Comparison of ENCODE assay signal across 8 cellular contexts in the genomic region with DNA sequence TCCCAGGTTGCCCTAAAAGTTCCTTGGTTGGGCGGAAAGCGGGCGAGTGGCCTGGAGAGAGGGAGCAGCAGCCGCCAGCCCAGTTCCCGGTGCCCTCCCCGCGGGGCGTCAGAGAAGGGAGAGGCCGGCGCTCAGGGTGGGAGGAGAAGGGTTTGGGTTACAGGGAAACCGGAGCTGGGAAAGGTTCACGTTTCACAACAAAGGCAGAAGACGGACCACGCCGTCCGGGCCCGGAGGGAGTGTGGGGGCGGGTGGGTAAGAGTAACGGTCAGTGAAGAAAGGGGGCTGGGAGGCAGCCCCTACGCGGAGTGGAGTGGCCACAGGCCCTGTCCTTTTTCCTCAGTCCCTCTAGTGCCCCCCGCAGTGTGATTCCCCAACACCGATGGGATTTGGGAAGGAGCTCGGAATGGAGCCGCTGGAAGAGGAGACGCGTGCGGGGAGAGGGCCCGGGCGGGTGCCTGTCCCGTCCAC. TPM values are rescaled to one million over a fixed set of nuclear protein-coding genes. Genes with fewer than 3 reads are reported as not detected.
DNase-seq lines count a peak whose midpoint lies in the region; TF ChIP-seq lines count a peak whose summit lies in the region.

No MANE protein-coding gene starts in this region.

- H3K36me3 ChIP-seq in A673 (ENCODE audit: insufficient read depth, low read length, poor library complexity, severe bottlenecking), result no peaks in the 10 kb centered on the region

- no peaks in the 10 kb centered on the region for H3K9me3 Mint-ChIP-seq in nephron

- no peaks in the 10 kb centered on the region for H3K9me3 ChIP-seq in A673 (ENCODE audit: low read depth, low read length, poor library complexity, severe bottlenecking)

- H3K4me1 ChIP-seq in A673 (ENCODE audit: insufficient read depth, low read length, poor library complexity, severe bottlenecking), result peaks cover 22% of the 10 kb centered on the region

- DNase-seq in A673 (ENCODE audit: low spot score) (peak; percentile 69), H4 (ENCODE audit: low spot score) (peak; percentile 46), SW480 (ENCODE audit: low spot score) (peak; percentile 87), fibroblast of mammary gland (ENCODE audit: low read depth) (peak; percentile 88), A172 (ENCODE audit: low spot score) (no peak)
- no peak for DNase-seq in activated CD4-positive, alpha-beta T cell treated with anti-CD3 and anti-CD28 coated beads for 4 hours
- DNase-seq in activated CD8-positive, alpha-beta memory T cell treated with anti-CD3 and anti-CD28 coated beads, Interleukin-2, amount 50 U/mL, for 48 hours, result no peak

- no peaks in the 10 kb centered on the region for H3K27me3 ChIP-seq in A673 (replicated peaks; ENCODE audit: insufficient read depth, low read depth, low read length, poor library complexity)

- POLR2A ChIA-PET in A673 (lab: Charles Lee; ENCODE audit: low non-redundant PET), result interaction anchor here (0.6 kb wide), 2 partner anchors 16 to 50 kb away, joined by 4 to 5 read pairs; no protein-coding TSS in a partner anchor

- no TSS peak for BruUV-seq in A673 (replicated peaks; lab: Mats Ljungman, UMichigan)

- intact Hi-C loops in A673 (cut with micrococcal nuclease; ENCODE audit: unreplicated experiment), result no loop called here

- H3K4me3 Mint-ChIP-seq in nephron, result peak overlapping the region; percentile 89 to 98 (median 96)

- TF ChIP-seq CTCF in A673 (conservative IDR thresholded peaks at IDR 0.05; ENCODE audit: low read depth, low read length) (no peak), fibroblast of mammary gland (conservative IDR thresholded peaks at IDR 0.05; ENCODE audit: control insufficient read depth, insufficient read depth, low read depth, low read length) (no peak), nephron (IDR thresholded peaks at IDR 0.05; ENCODE audit: unreplicated experiment in 3 of 3) (no peak)

- peak overlapping the region; percentile 89 for H3K4me3 ChIP-seq in A673 (ENCODE audit: low read depth, low read length, poor library complexity, severe bottlenecking)
- peak overlapping the region; percentile 73 for H3K4me3 ChIP-seq in fibroblast of mammary gland (ENCODE audit: control insufficient read depth, low read depth, low read length)

- H3K27me3 Mint-ChIP-seq in nephron (ENCODE audit: low read depth), result no peaks in the 10 kb centered on the region

- CTCF ChIA-PET in A673 (lab: Charles Lee), result interaction anchor here (0.7 kb wide), 1 partner anchor 260 kb away, joined by 3 read pairs; no protein-coding TSS in a partner anchor

- peak overlapping the region; percentile 98 for H3K27ac ChIP-seq in A673 (ENCODE audit: low read depth, low read length, poor library complexity, severe bottlenecking)

- H3K27ac Mint-ChIP-seq in nephron, result peak overlapping the region; percentile 96 to 98 (median 97)

- peaks cover 15% of the 10 kb centered on the region for H3K4me1 Mint-ChIP-seq in nephron

- H3K36me3 Mint-ChIP-seq in nephron (ENCODE audit: low read depth), result peaks cover 5% of the 10 kb centered on the region

RNA-seq across cellular contexts. Expression of gene SIX5, which starts 1.6 kb away (rescaled TPM):
- total RNA-seq in A673 (2021), result 23.6 and 26.7 TPM in 2 replicates
- total RNA-seq in H4 (2014; rRNA removed; shearing (Covaris generic)), result 2.9 and 3.2 TPM in 2 replicates
- 9.5 and 14.5 TPM in 2 replicates for total RNA-seq in A172 (2014; rRNA removed; shearing (Covaris generic))

RNA-seq across cellular contexts. Expression of gene DMPK, which starts 14.8 kb away (rescaled TPM):
- total RNA-seq in A673 (2021), result 79.9 and 82.0 TPM in 2 replicates
- total RNA-seq in H4 (2014; rRNA removed; shearing (Covaris generic)), result 1.6 and 2.2 TPM in 2 replicates
- 25.1 and 30.5 TPM in 2 replicates for total RNA-seq in A172 (2014; rRNA removed; shearing (Covaris generic))

RNA-seq across cellular contexts. Expression of gene DMWD, which starts 25.2 kb away (rescaled TPM):
- 79.2 and 86.7 TPM in 2 replicates for total RNA-seq in A673 (2021)
- 5.9 and 7.8 TPM in 2 replicates for total RNA-seq in H4 (2014; rRNA removed; shearing (Covaris generic))
- total RNA-seq in A172 (2014; rRNA removed; shearing (Covaris generic)), result 14.8 and 27.0 TPM in 2 replicates

RNA-seq across cellular contexts. Expression of gene MEIOSIN, which starts 34.2 kb away (rescaled TPM):
- not detected in 2 replicates for total RNA-seq in A673 (2021)
- not detected in 2 replicates for total RNA-seq in H4 (2014; rRNA removed; shearing (Covaris generic))
- not detected in 2 replicates for total RNA-seq in A172 (2014; rRNA removed; shearing (Covaris generic))

RNA-seq across cellular contexts. Expression of gene FBXO46, which starts 36.7 kb away (rescaled TPM):
- total RNA-seq in A673 (2021), result 18.8 and 24.3 TPM in 2 replicates
- total RNA-seq in H4 (2014; rRNA removed; shearing (Covaris generic)), result 2.3 and 2.8 TPM in 2 replicates
- 2.4 and 3.0 TPM in 2 replicates for total RNA-seq in A172 (2014; rRNA removed; shearing (Covaris generic))

Comparison
In these comparisons a context has a peak if more than half of its experiments do, and no peak if none do; other contexts are left out.
1. DNase-seq: peak in A673 (single experiment), H4 (single experiment), SW480 (single experiment) and fibroblast of mammary gland (single experiment); none in A172 (single experiment), activated CD4-positive, alpha-beta T cell treated with anti-CD3 and anti-CD28 coated beads for 4 hours (0 of 2) and activated CD8-positive, alpha-beta memory T cell treated with anti-CD3 and anti-CD28 coated beads, Interleukin-2, amount 50 U/mL, for 48 hours (single experiment).